In genomic region chr10:125911990-125912389, GRCh38 we compare ENCODE assay signal across 1 cellular context.
TF ChIP-seq lines count a peak whose summit lies in the region.

No MANE protein-coding gene starts in this region.

TF ChIP-seq in SK-N-SH treated with all-trans-retinoic acid at 6 μM for 48 hours, 23 proteins besides CTCF, POLR2A, EP300 and RAD21 (continued from another document):
- no peak for TF ChIP-seq TSHZ2 (CRISPR knock-in tag; IDR thresholded peaks at IDR 0.05)
- TF ChIP-seq GLIS3 (CRISPR knock-in tag; IDR thresholded peaks at IDR 0.05), result no peak
- TF ChIP-seq CREB5 (CRISPR knock-in tag; IDR thresholded peaks at IDR 0.05; ENCODE audit: low read depth), result no peak
- TF ChIP-seq ZFP3 (CRISPR knock-in tag; IDR thresholded peaks at IDR 0.05), result no peak
- no peak for TF ChIP-seq SNAI2 (CRISPR knock-in tag; IDR thresholded peaks at IDR 0.05)
- no peak for TF ChIP-seq RARB (CRISPR knock-in tag; IDR thresholded peaks at IDR 0.05)
